20 cellular contexts compared by ENCODE assay signal in genomic region chr9:132030626-132031325, GRCh38.
"Had no signal": no experiment of that assay in that cellular context is flagged by ENCODE, and none has a peak within 500 bp of the region (broad histone marks: within the 10 kb centered on the region; RNA-seq: fewer than 3 reads in every experiment).

No MANE protein-coding gene starts in this region.

- H3K4me3 Mint-ChIP-seq: activated B cell treated with CpG ODN at 0.5 μM for 24 hours; activated CD4-positive, alpha-beta memory T cell treated with anti-CD3 and anti-CD28 coated beads for 36 hours; brain; naive B cell; neural progenitor cell; stimulated activated effector memory CD8-positive, alpha-beta T cell treated with anti-CD3 and anti-CD28 coated beads, Interleukin-12 subunit alpha, Interleukin-12 subunit beta, amount 100 ng/mL, for 72 hours; stimulated activated naive CD8-positive, alpha-beta T cell treated with anti-CD3 and anti-CD28 coated beads, Interleukin-15, amount 100 ng/mL, for 72 hours had no signal

- ATAC-seq: left lung; sciatic nerve; stimulated activated effector memory CD8-positive, alpha-beta T cell treated with anti-CD3 and anti-CD28 coated beads, Interleukin-12 subunit alpha, Interleukin-12 subunit beta, amount 100 ng/mL, for 72 hours; stimulated activated naive CD8-positive, alpha-beta T cell treated with anti-CD3 and anti-CD28 coated beads, Interleukin-15, amount 100 ng/mL, for 72 hours had no signal

- DNase-seq: activated B cell treated with CpG ODN at 0.5 μM for 24 hours; activated CD4-positive, alpha-beta memory T cell treated with anti-CD3 and anti-CD28 coated beads for 36 hours; activated CD4-positive, alpha-beta T cell treated with anti-CD3 and anti-CD28 coated beads for 48 hours; activated gamma-delta T cell; activated naive CD4-positive, alpha-beta T cell treated with anti-CD3 and anti-CD28 coated beads, Interleukin-2, amount 50 U/mL, for 16 hours; aorta; dermis blood vessel endothelial cell; effector CD8-positive, alpha-beta T cell; erythroblast; left lung; naive B cell; posterior cingulate gyrus; small intestine; stimulated activated CD4-positive, alpha-beta T cell treated with anti-CD3 and anti-CD28 coated beads, Interleukin-2, amount 100 ng/mL, for 24 hours; stimulated activated naive CD8-positive, alpha-beta T cell treated with anti-CD3 and anti-CD28 coated beads, Interleukin-15, amount 100 ng/mL, for 72 hours; T1000 had no signal

- H3K36me3 Mint-ChIP-seq: activated CD4-positive, alpha-beta memory T cell treated with anti-CD3 and anti-CD28 coated beads for 36 hours; brain; neural progenitor cell; stimulated activated effector memory CD8-positive, alpha-beta T cell treated with anti-CD3 and anti-CD28 coated beads, Interleukin-12 subunit alpha, Interleukin-12 subunit beta, amount 100 ng/mL, for 72 hours had no signal

- H3K27ac Mint-ChIP-seq: activated B cell treated with CpG ODN at 0.5 μM for 24 hours; activated CD4-positive, alpha-beta memory T cell treated with anti-CD3 and anti-CD28 coated beads for 36 hours; neural progenitor cell; stimulated activated effector memory CD8-positive, alpha-beta T cell treated with anti-CD3 and anti-CD28 coated beads, Interleukin-12 subunit alpha, Interleukin-12 subunit beta, amount 100 ng/mL, for 72 hours had no signal

- H3K9me3 Mint-ChIP-seq: activated B cell treated with CpG ODN at 0.5 μM for 24 hours; activated CD4-positive, alpha-beta memory T cell treated with anti-CD3 and anti-CD28 coated beads for 36 hours; brain; naive B cell; neural progenitor cell; stimulated activated effector memory CD8-positive, alpha-beta T cell treated with anti-CD3 and anti-CD28 coated beads, Interleukin-12 subunit alpha, Interleukin-12 subunit beta, amount 100 ng/mL, for 72 hours; stimulated activated naive CD8-positive, alpha-beta T cell treated with anti-CD3 and anti-CD28 coated beads, Interleukin-15, amount 100 ng/mL, for 72 hours had no signal

- H3K27me3 Mint-ChIP-seq: activated B cell treated with CpG ODN at 0.5 μM for 24 hours; activated CD4-positive, alpha-beta memory T cell treated with anti-CD3 and anti-CD28 coated beads for 36 hours; brain; naive B cell; stimulated activated naive CD8-positive, alpha-beta T cell treated with anti-CD3 and anti-CD28 coated beads, Interleukin-15, amount 100 ng/mL, for 72 hours had no signal
